22 cellular contexts compared by ENCODE assay signal in the genomic region with DNA sequence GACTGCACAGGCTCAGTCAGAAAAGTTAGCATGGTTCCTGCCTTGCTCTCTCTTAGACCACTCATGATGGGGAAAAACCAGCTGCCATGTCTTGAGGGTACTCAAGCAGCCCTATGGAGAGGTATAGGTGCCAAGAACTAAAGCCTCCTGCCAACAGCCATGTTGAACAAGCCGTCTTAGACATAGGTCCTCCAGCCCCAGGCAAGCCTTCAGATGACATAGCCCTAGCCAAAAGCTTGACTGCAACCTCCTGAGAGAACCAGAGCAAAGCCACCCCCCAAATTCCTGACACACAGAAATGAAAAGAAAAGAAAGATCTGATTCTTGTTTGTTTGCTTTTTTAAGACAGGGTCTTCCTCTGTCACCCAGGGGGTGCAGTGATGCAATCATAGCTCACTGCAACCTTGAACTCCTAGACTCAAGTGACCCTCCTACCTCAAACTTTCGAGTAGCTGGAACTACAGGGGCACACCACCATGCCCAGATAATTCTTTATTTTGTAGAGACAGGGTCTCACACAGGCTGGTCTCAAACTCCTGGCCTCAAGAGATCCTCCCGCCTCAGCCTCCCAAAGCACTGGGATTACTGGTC. TPM values are rescaled to one million over a fixed set of nuclear protein-coding genes. Genes with fewer than 3 reads are reported as not detected.
DNase-seq lines count a peak whose midpoint lies in the region; ATAC-seq and TF ChIP-seq lines count a peak whose summit lies in the region.
"Had no signal": no experiment of that assay in that cellular context is flagged by ENCODE, and none has a peak within 500 bp of the region (broad histone marks: within the 10 kb centered on the region; RNA-seq: fewer than 3 reads in every experiment).

No MANE protein-coding gene starts in this region.

- H3K27me3 Mint-ChIP-seq in H9 (ENCODE audit: low read depth) = no peaks in the 10 kb centered on the region
- no peaks in the 10 kb centered on the region for H3K27me3 Mint-ChIP-seq in WTC11 (ENCODE audit: low read depth)

- no peak overlapping the region for H2BK12ac ChIP-seq in H9 (ENCODE audit: insufficient read length, low read depth, low read length)

- H3T11ph ChIP-seq in H9 (ENCODE audit: low read length) = no peak overlapping the region

- no peak overlapping the region for H2BK5ac ChIP-seq in H9 (ENCODE audit: insufficient read length, low read length)

- H3K4me3 ChIP-seq in foreskin fibroblast (ENCODE audit: low read depth in 1 of 2, low read length in 2 of 2) = no peak overlapping the region
- H3K4me3 ChIP-seq: A549; BLaER1 treated with 17β-estradiol and CSF1 and Interleukin-3, amounts not matched to agents 10 nM and 100 nM; GM23338; HAP-1 had no signal

- no peaks in the 10 kb centered on the region for H3K23me2 ChIP-seq in H9 (ENCODE audit: insufficient read length, low read depth, low read length, poor library complexity, severe bottlenecking)

- intact Hi-C loops in posterior vena cava (cut with DNase I) = no loop called here

- no peaks in the 10 kb centered on the region for H3K9me3 ChIP-seq in H9 (ENCODE audit: control insufficient read depth, low read depth, low read length)
- H3K9me3 ChIP-seq: A549; BE2C; BLaER1 treated with 17β-estradiol and CSF1 and Interleukin-3, amounts not matched to agents 10 nM and 100 nM; HAP-1 had no signal

- H3K4me3 Mint-ChIP-seq in H9 = no peak overlapping the region
- no peak overlapping the region for H3K4me3 Mint-ChIP-seq in WTC11
- H3K4me3 Mint-ChIP-seq: CD4-positive, alpha-beta memory T cell; GM23338; HFFc6 had no signal

- no peaks in the 10 kb centered on the region for H3K79me1 ChIP-seq in H9 (ENCODE audit: insufficient read depth, low read depth, low read length, poor library complexity, severe bottlenecking)

- H2AFZ ChIP-seq in H9 (ENCODE audit: low read length) = no peak overlapping the region
- H2AFZ ChIP-seq: GM23338 had no signal

- H2BK20ac ChIP-seq in H9 (ENCODE audit: low read depth, low read length, poor library complexity, severe bottlenecking) = no peak overlapping the region

- H3K9me3 Mint-ChIP-seq in H9 (no peaks in the 10 kb centered on the region; a peak in 1 of 5 replicates), WTC11 (no peaks in the 10 kb centered on the region)
- H3K9me3 Mint-ChIP-seq: CD14-positive monocyte; CD4-positive, alpha-beta memory T cell; GM23338; HFFc6 had no signal

- no peak overlapping the region for H2BK120ac ChIP-seq in H9 (ENCODE audit: low read depth, low read length, poor library complexity, severe bottlenecking)

- no CpG with 5 or more reads among the region's 3 CpGs for WGBS in H9 (ENCODE audit: extremely low coverage, insufficient read length, low lambda C conversion rate)

- no peak overlapping the region for H3K14ac ChIP-seq in H9 (ENCODE audit: insufficient read depth, low read length)

- H4K91ac ChIP-seq in H9 (ENCODE audit: insufficient read length, low read depth, low read length) = no peak overlapping the region

- H4K5ac ChIP-seq in H9 (ENCODE audit: insufficient read length, low read depth, low read length) = no peak overlapping the region

- no peak overlapping the region for H3K4me2 ChIP-seq in H9 (ENCODE audit: insufficient read depth, insufficient read length, low read length)
- H3K4me2 ChIP-seq: A549; BLaER1 treated with 17β-estradiol and CSF1 and Interleukin-3, amounts not matched to agents 10 nM and 100 nM; GM23338 had no signal

- POLR2A ChIA-PET in WTC11 (lab: Charles Lee) = no interaction called here

- no peaks in the 10 kb centered on the region; the same call in 1 of the 2 replicates for H3K79me2 ChIP-seq in H9 (ENCODE audit: insufficient read depth, low read length)

- H3K27ac Mint-ChIP-seq in H9 (peak overlapping the region in 2 of 3 experiments; percentile 42 to 95; a peak in 3 of 7 replicates), WTC11 (peak overlapping the region; percentile 26; the same call in 1 of the 2 replicates)
- H3K27ac Mint-ChIP-seq: CD4-positive, alpha-beta memory T cell; GM23338; HFFc6 had no signal

- no peaks in the 10 kb centered on the region for H3K27me3 ChIP-seq in H9 (ENCODE audit: insufficient read depth, low read length)
- H3K27me3 ChIP-seq in foreskin keratinocyte = no peaks in the 10 kb centered on the region
- H3K27me3 ChIP-seq: BE2C; BLaER1 treated with 17β-estradiol and CSF1 and Interleukin-3, amounts not matched to agents 10 nM and 100 nM had no signal

- ATAC-seq in WTC11 (no peak), foreskin keratinocyte (no peak)
- ATAC-seq: A549, GM23338 had no signal

- no peaks in the 10 kb centered on the region for H4K20me1 ChIP-seq in H9 (ENCODE audit: control insufficient read depth, insufficient read depth, insufficient read length)
- H4K20me1 ChIP-seq: BLaER1 treated with 17β-estradiol and CSF1 and Interleukin-3, amounts not matched to agents 10 nM and 100 nM had no signal

- no peak for TF ChIP-seq CTCF in H9 (conservative IDR thresholded peaks at IDR 0.05)
- no peak for TF ChIP-seq CTCF in WTC11 (IDR thresholded peaks at IDR 0.05)
- no peak for TF ChIP-seq CTCF in foreskin keratinocyte (conservative IDR thresholded peaks at IDR 0.05)
- no peak for TF ChIP-seq CTCF in foreskin fibroblast (IDR thresholded peaks at IDR 0.05; ENCODE audit: low read depth, low read length)

- CTCF ChIA-PET in WTC11 (lab: Charles Lee) = interaction anchor here (0.8 to 4.0 kb wide), 2 partner anchors 10 kb away, joined by 5 to 32 read pairs; no protein-coding TSS in a partner anchor

- peaks cover 3% of the 10 kb centered on the region; the same call in 1 of the 2 replicates for H3K4me1 ChIP-seq in H9 (ENCODE audit: insufficient read depth, low read length)
- peaks cover 14% of the 10 kb centered on the region for H3K4me1 ChIP-seq in foreskin keratinocyte
- H3K4me1 ChIP-seq: A549, BE2C had no signal

- H3K56ac ChIP-seq in H9 (ENCODE audit: insufficient read length, low read depth, low read length) = no peak overlapping the region

- H2BK15ac ChIP-seq in H9 (ENCODE audit: low read depth, low read length) = no peak overlapping the region

- H3K9ac ChIP-seq in H9 (ENCODE audit: extremely low read depth, insufficient read length, low read length) = no peak overlapping the region
- H3K9ac ChIP-seq: BLaER1 treated with 17β-estradiol and CSF1 and Interleukin-3, amounts not matched to agents 10 nM and 100 nM had no signal

- no peak overlapping the region for H2AK5ac ChIP-seq in H9 (ENCODE audit: insufficient read length, low read length)

- H3K4me1 Mint-ChIP-seq in H9 = peaks cover 30 to 31% of the 10 kb centered on the region in 2 experiments
- peaks cover 41% of the 10 kb centered on the region for H3K4me1 Mint-ChIP-seq in WTC11
- H3K4me1 Mint-ChIP-seq: CD4-positive, alpha-beta memory T cell had no signal

- H3K27ac ChIP-seq in H9 (ENCODE audit: insufficient read length, low read depth, low read length) = no peak overlapping the region
- H3K27ac ChIP-seq in foreskin keratinocyte = no peak overlapping the region
- H3K27ac ChIP-seq: A549; BLaER1 treated with 17β-estradiol and CSF1 and Interleukin-3, amounts not matched to agents 10 nM and 100 nM had no signal

- no peak for DNase-seq in H9
- no peak for DNase-seq in WTC11 (ENCODE audit: low spot score)
- peak; percentile 14 for DNase-seq in posterior vena cava (ENCODE audit: low spot score)
- no peak for DNase-seq in foreskin keratinocyte
- DNase-seq in foreskin fibroblast = no peak
- no peak for DNase-seq in HT-29 (ENCODE audit: low spot score)
- DNase-seq: 8988T; ACHN; AML-193; BE2C; Calu3; CD4-positive, alpha-beta memory T cell; COR-L47; DMS53; DMS79 treated with DMSO at 0.1 percent for 48 hours; GF-D8; HFFc6 had no signal

- no peak overlapping the region for H3K4ac ChIP-seq in H9 (ENCODE audit: low read depth, low read length)

- H3K18ac ChIP-seq in H9 (ENCODE audit: insufficient read length, low read depth, low read length) = no peak overlapping the region

- no peak overlapping the region for H4K8ac ChIP-seq in H9 (replicated peaks; ENCODE audit: insufficient read length, low read depth, low read length)

- H3K36me3 Mint-ChIP-seq in H9 (ENCODE audit: insufficient read depth in 1 of 3, low read depth in 3 of 3) (peaks cover 0 to 6% (median 0%) of the 10 kb centered on the region in 3 experiments; a peak in 2 of 7 replicates), WTC11 (peaks cover 5% of the 10 kb centered on the region; the same call in 1 of the 2 replicates)
- H3K36me3 Mint-ChIP-seq: CD4-positive, alpha-beta memory T cell had no signal

- no peak overlapping the region for H3K23ac ChIP-seq in H9 (ENCODE audit: insufficient read length, low read depth, low read length)

TF ChIP-seq in WTC11, 78 proteins besides CTCF, POLR2A, EP300 and RAD21:
- 0 out of 2 replicates have a peak, but pooled peaks have one; percentile 43 for TF ChIP-seq GABPB1 (CRISPR knock-in tag; IDR thresholded peaks at IDR 0.05)
- TF ChIP-seq ZNF263 (CRISPR knock-in tag; IDR thresholded peaks at IDR 0.05; ENCODE audit: low read depth) = no peak

RNA-seq across cellular contexts. Expression of a gene that starts 36.3 kb away (rescaled TPM):
- total RNA-seq in H9 (2021) (39.2 and 41.0 TPM in 2 replicates), WTC11 (2021) (19.1 to 29.1 TPM (median 28.2 TPM) in 3 replicates), posterior vena cava (10 to 100 TPM; 25.8 to 29.7 TPM), foreskin keratinocyte (22.1 and 23.8 TPM in 2 replicates)
- polyA plus RNA-seq in foreskin keratinocyte = 32.8 and 33.9 TPM in 2 replicates
- 2.5 and 4.1 TPM in 2 replicates for total RNA-seq in HT-29 (2014; rRNA removed; shearing (Covaris generic))

RNA-seq across cellular contexts. Expression of a gene that starts 55.7 kb away (rescaled TPM):
- total RNA-seq in H9 (2021) (39.8 and 40.5 TPM in 2 replicates), WTC11 (2021) (56.2 to 60.6 TPM (median 58.5 TPM) in 3 replicates), posterior vena cava (10 to 100 TPM; 14.8 to 15.0 TPM), foreskin keratinocyte (18.8 and 20.3 TPM in 2 replicates)
- 5.4 and 6.6 TPM in 2 replicates for polyA plus RNA-seq in foreskin keratinocyte
- total RNA-seq in HT-29 (2014; rRNA removed; shearing (Covaris generic)) = 65.1 and 70.2 TPM in 2 replicates
